Comparison of ENCODE assay signal across 8 cellular contexts in the genomic region with DNA sequence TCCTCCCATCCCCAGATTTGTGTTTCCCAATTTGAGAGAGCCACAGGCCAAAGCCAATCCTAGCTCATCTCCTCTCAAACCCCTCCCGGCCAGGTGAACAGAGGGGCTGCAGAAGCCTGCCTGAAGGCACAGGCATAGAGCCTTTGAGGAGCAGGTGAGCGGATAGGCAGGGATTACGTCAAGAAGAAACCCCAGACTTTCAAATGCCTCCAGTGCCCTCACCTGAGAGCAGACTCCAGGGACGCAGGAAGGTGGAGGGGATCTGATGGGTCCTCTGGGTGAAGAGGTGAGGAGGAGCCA. TPM values are rescaled to one million over a fixed set of nuclear protein-coding genes. Genes with fewer than 3 reads are reported as not detected.
DNase-seq lines count a peak whose midpoint lies in the region; ATAC-seq lines count a peak whose summit lies in the region.

No MANE protein-coding gene starts in this region.

- no peak overlapping the region for H3K27ac ChIP-seq in BLaER1 treated with 17β-estradiol and CSF1 and Interleukin-3, amounts not matched to agents 10 nM and 100 nM
- no peak overlapping the region for H3K27ac ChIP-seq in HUES6 (ENCODE audit: low read depth, low read length)

- H4K20me1 ChIP-seq in BLaER1 treated with 17β-estradiol and CSF1 and Interleukin-3, amounts not matched to agents 10 nM and 100 nM, result peaks cover 0 to 12% (median 0%) of the 10 kb centered on the region in 11 experiments; a peak in 2 of 22 replicates

- H3K9me3 Mint-ChIP-seq in naive B cell, result no peaks in the 10 kb centered on the region

- H3K9me3 ChIP-seq in BLaER1 treated with 17β-estradiol and CSF1 and Interleukin-3, amounts not matched to agents 10 nM and 100 nM (replicated peaks in 1 of 11), result no peaks in the 10 kb centered on the region
- no peaks in the 10 kb centered on the region for H3K9me3 ChIP-seq in HUES6 (ENCODE audit: control insufficient read depth, insufficient read depth, low read depth, low read length)

- ATAC-seq in naive B cell (ENCODE audit: low read depth in 2 of 2) (no peak), HG03039 (IDR thresholded peaks at IDR 0.05; ENCODE audit: unreplicated experiment) (no peak), GM18868 (IDR thresholded peaks at IDR 0.05; ENCODE audit: unreplicated experiment) (no peak)

- no peaks in the 10 kb centered on the region for H3K36me3 Mint-ChIP-seq in naive B cell

- H3K4me2 ChIP-seq in BLaER1 treated with 17β-estradiol and CSF1 and Interleukin-3, amounts not matched to agents 10 nM and 100 nM, result peak overlapping the region; percentile 80 to 97 (median 93)

- peak overlapping the region; percentile 84 to 96 (median 94) for H3K4me3 Mint-ChIP-seq in naive B cell

- peaks cover 17 to 38% (median 32%) of the 10 kb centered on the region in 11 experiments for H3K27me3 ChIP-seq in BLaER1 treated with 17β-estradiol and CSF1 and Interleukin-3, amounts not matched to agents 10 nM and 100 nM
- H3K27me3 ChIP-seq in HUES6 (ENCODE audit: control insufficient read depth, insufficient read depth, low read length), result peaks cover 18% of the 10 kb centered on the region; the same call in 1 of the 2 replicates

- H3K36me3 ChIP-seq in BLaER1 treated with 17β-estradiol and CSF1 and Interleukin-3, amounts not matched to agents 10 nM and 100 nM, result peaks cover 0 to 9% (median 0%) of the 10 kb centered on the region in 11 experiments; a peak in 3 of 22 replicates
- peaks cover 20% of the 10 kb centered on the region for H3K36me3 ChIP-seq in HUES6 (ENCODE audit: control insufficient read depth, insufficient read depth, low read length)

- H3K27me3 Mint-ChIP-seq in naive B cell, result peaks cover 0 to 7% (median 6%) of the 10 kb centered on the region in 3 donors

- peaks cover 26 to 32% (median 31%) of the 10 kb centered on the region in 3 donors for H3K4me1 Mint-ChIP-seq in naive B cell

- H3K9ac ChIP-seq in BLaER1 treated with 17β-estradiol and CSF1 and Interleukin-3, amounts not matched to agents 10 nM and 100 nM, result peak overlapping the region; percentile 47 to 69 (median 64); a peak in 18 of 22 replicates
- peak overlapping the region; percentile 32 for H3K9ac ChIP-seq in HUES6 (ENCODE audit: low read length)

- peaks cover 17 to 41% (median 30%) of the 10 kb centered on the region in 10 experiments for H3K4me1 ChIP-seq in BLaER1 treated with 17β-estradiol and CSF1 and Interleukin-3, amounts not matched to agents 10 nM and 100 nM
- peaks cover 33% of the 10 kb centered on the region for H3K4me1 ChIP-seq in HUES6 (ENCODE audit: control insufficient read depth, insufficient read depth, low read length)

- DNase-seq in cerebellar cortex (ENCODE audit: low spot score) (peak; percentile 31), naive B cell (peak; percentile 10), NCI-H2171 (lab: John Stamatoyannopoulos, UW) (no peak), putamen (ENCODE audit: low spot score) (no peak)

- peak overlapping the region in 5 of 6 donors; percentile 58 to 96 (median 84) for H3K27ac Mint-ChIP-seq in naive B cell

- peak overlapping the region; percentile 55 to 71 (median 64) for H3K4me3 ChIP-seq in BLaER1 treated with 17β-estradiol and CSF1 and Interleukin-3, amounts not matched to agents 10 nM and 100 nM
- peak overlapping the region; percentile 82 for H3K4me3 ChIP-seq in HUES6 (ENCODE audit: low read depth, low read length)

RNA-seq across cellular contexts. Expression of a gene that starts 0.6 kb away (rescaled TPM):
- 1 to 10 TPM; 2.0 to 3.8 (median 3.0) TPM for polyA plus RNA-seq in naive B cell (ENCODE audit: low read depth in 6 of 6)

RNA-seq across cellular contexts. Expression of a gene that starts 13.1 kb away (rescaled TPM):
- 10 to 100 TPM in 5 of 6 donors, 1 to 10 TPM in 1; 9.1 to 51.3 (median 29.9) TPM for polyA plus RNA-seq in naive B cell (ENCODE audit: low read depth in 6 of 6)

RNA-seq across cellular contexts. Expression of a gene that starts 46.8 kb away (rescaled TPM):
- 1 to 10 TPM in 1 of 6 donors, under 1 TPM in 2, not detected in 3; 0.17 to 1.0 (median 0.23) TPM for polyA plus RNA-seq in naive B cell (ENCODE audit: low read depth in 6 of 6)

Comparison
In these comparisons a context has a peak if more than half of its experiments do, and no peak if none do; other contexts are left out.
1. DNase-seq: peak in cerebellar cortex (single experiment) and naive B cell (single experiment); none in NCI-H2171 (single experiment) and putamen (single experiment).